ENCODE assay signal across 1 cellular context in genomic region chr19:52500474-52500873, GRCh38. TPM values are rescaled to one million over a fixed set of nuclear protein-coding genes. Genes with fewer than 3 reads are reported as not detected.
"Had no signal": no experiment of that assay in that cellular context is flagged by ENCODE, and none has a peak within 500 bp of the region (broad histone marks: within the 10 kb centered on the region; RNA-seq: fewer than 3 reads in every experiment).

No MANE protein-coding gene starts in this region.

RNA-seq across cellular contexts. Expression of gene ZNF578, which starts 47.1 kb away (rescaled TPM):
- total RNA-seq: HT-29 had no signal
